Comparison of ENCODE assay signal across 8 cellular contexts in genomic region chr19:12945479-12946091, GRCh38. TPM values are rescaled to one million over a fixed set of nuclear protein-coding genes. Genes with fewer than 3 reads are reported as not detected.
DNase-seq lines count a peak whose midpoint lies in the region; ATAC-seq and TF ChIP-seq lines count a peak whose summit lies in the region.

RAD23A (plus strand) TSS chr19:12945862; CDS start chr19:12945949, 87 bp downstream.

- peaks cover 28% of the 10 kb centered on the region for H3F3A ChIP-seq in PC-3 (ENCODE audit: low read length, unreplicated experiment)

- intact Hi-C loops in PC-3 (cut with micrococcal nuclease): no loop called here
- intact Hi-C loops in mucosa of descending colon (cut with DNase I, micrococcal nuclease): loop anchor here in 1 of 2 donors (10.0 kb wide), 1 partner anchor 61 kb away; the partner anchor contains the start of genes DNASE2 and KLF1

- H2AFZ ChIP-seq in PC-3 (ENCODE audit: low read length): no peak within 1 kb of the TSS

- peak within 1 kb of the TSS; percentile 90 for H3K9ac ChIP-seq in PC-3 (ENCODE audit: low read length)

- POLR2A ChIA-PET in PC-3 (lab: Charles Lee; ENCODE audit: unreplicated experiment): no interaction called here

- H3K36me3 ChIP-seq in PC-3 (ENCODE audit: low read depth, low read length): peaks cover 61% of the 10 kb centered on the region
- peaks cover 8% of the 10 kb centered on the region for H3K36me3 ChIP-seq in mucosa of descending colon (ENCODE audit: low read depth)

- no peaks in the 10 kb centered on the region for H3K9me3 ChIP-seq in PC-3 (ENCODE audit: low read length)
- H3K9me3 ChIP-seq in mucosa of descending colon: no peaks in the 10 kb centered on the region

- H3K4me1 ChIP-seq in PC-3 (ENCODE audit: insufficient read depth, low read length) (peaks cover 24% of the 10 kb centered on the region), mucosa of descending colon (ENCODE audit: low read depth) (peaks cover 20% of the 10 kb centered on the region)

- TF ChIP-seq EP300 in Ishikawa (IDR thresholded peaks at IDR 0.05; ENCODE audit: borderline replicate concordance): no peak

- peaks cover 51% of the 10 kb centered on the region for H3K79me2 ChIP-seq in PC-3 (ENCODE audit: low read length)

- peak; percentile 94 for DNase-seq in DMS153 (lab: John Stamatoyannopoulos, UW)
- peak; percentile 100 for DNase-seq in PC-3
- peak; percentile 97 for DNase-seq in activated T-cell treated with anti-CD3 and anti-CD28 coated beads for 4 hours
- peak; percentile 98 for DNase-seq in epithelial cell of esophagus (ENCODE audit: low read depth)
- DNase-seq in mucosa of descending colon: peak; percentile 99
- peak; percentile 96 to 97 for DNase-seq in stimulated activated CD8-positive, alpha-beta memory T cell treated with anti-CD3 and anti-CD28 coated beads, Interleukin-4, amount 100 ng/mL, for 1 hour (ENCODE audit: low read depth in 2 of 2, low spot score in 1 of 2)

- peak within 1 kb of the TSS; percentile 89 for H3K4me2 ChIP-seq in PC-3 (ENCODE audit: low read length)

- no peak for TF ChIP-seq CTCF in PC-3 (conservative IDR thresholded peaks at IDR 0.05; ENCODE audit: low read depth, low read length)
- TF ChIP-seq CTCF in epithelial cell of esophagus (IDR thresholded peaks at IDR 0.05; ENCODE audit: insufficient read depth, low read depth, low read length, missing control alignments): no peak
- TF ChIP-seq CTCF in mucosa of descending colon (IDR thresholded peaks at IDR 0.05): no peak

- peak within 1 kb of the TSS; percentile 76 for H3K4me3 ChIP-seq in PC-3 (ENCODE audit: low read length)
- peak within 1 kb of the TSS; percentile 80 for H3K4me3 ChIP-seq in epithelial cell of esophagus (ENCODE audit: low read length)
- peak within 1 kb of the TSS; percentile 80 for H3K4me3 ChIP-seq in mucosa of descending colon

- BruUV-seq in PC-3 (replicated peaks; lab: Mats Ljungman, UMichigan): no TSS peak

- ATAC-seq in GM21576 (IDR thresholded peaks at IDR 0.05; ENCODE audit: unreplicated experiment) (peak; percentile 73), PC-3 (peak; percentile 73), mucosa of descending colon (peak; percentile 96)

- CTCF ChIA-PET in PC-3 (lab: Charles Lee): interaction anchor here (1.0 kb wide), 1 partner anchor 20 kb away, joined by 3 read pairs; no protein-coding TSS in a partner anchor

- H3K27me3 ChIP-seq in PC-3 (ENCODE audit: low read length): no peaks in the 10 kb centered on the region

- H4K20me1 ChIP-seq in PC-3 (ENCODE audit: low read length): peaks cover 17% of the 10 kb centered on the region

- no peaks in the 10 kb centered on the region for H3K9me2 ChIP-seq in PC-3 (replicated peaks; ENCODE audit: low read length)

- no peak for TF ChIP-seq RAD21 in Ishikawa (IDR thresholded peaks at IDR 0.05; ENCODE audit: low read depth)

- H3K27ac ChIP-seq in PC-3 (ENCODE audit: low read length): peak within 1 kb of the TSS; percentile 86

TF ChIP-seq in Ishikawa, 13 proteins besides CTCF, POLR2A, EP300 and RAD21:
- TF ChIP-seq, protein P1, sequence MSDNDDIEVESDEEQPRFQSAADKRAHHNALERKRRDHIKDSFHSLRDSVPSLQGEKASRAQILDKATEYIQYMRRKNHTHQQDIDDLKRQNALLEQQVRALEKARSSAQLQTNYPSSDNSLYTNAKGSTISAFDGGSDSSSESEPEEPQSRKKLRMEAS (IDR thresholded peaks at IDR 0.05): peak; percentile 96
- peak; percentile 97 for TF ChIP-seq CREB1 (IDR thresholded peaks at IDR 0.05; ENCODE audit: low read depth)
- TF ChIP-seq TEAD4 (IDR thresholded peaks at IDR 0.05): 0 out of 2 replicates have a peak, but pooled peaks have one; percentile 22
- TF ChIP-seq TAF1 (IDR thresholded peaks at IDR 0.05; ENCODE audit: low read depth): peak; percentile 98
- TF ChIP-seq, protein P2, sequence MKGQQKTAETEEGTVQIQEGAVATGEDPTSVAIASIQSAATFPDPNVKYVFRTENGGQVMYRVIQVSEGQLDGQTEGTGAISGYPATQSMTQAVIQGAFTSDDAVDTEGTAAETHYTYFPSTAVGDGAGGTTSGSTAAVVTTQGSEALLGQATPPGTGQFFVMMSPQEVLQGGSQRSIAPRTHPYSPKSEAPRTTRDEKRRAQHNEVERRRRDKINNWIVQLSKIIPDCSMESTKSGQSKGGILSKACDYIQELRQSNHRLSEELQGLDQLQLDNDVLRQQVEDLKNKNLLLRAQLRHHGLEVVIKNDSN (IDR thresholded peaks at IDR 0.05): peak; percentile 99
- peak; percentile 56; the same call in 1 of the 2 replicates for TF ChIP-seq EGR1 (IDR thresholded peaks at IDR 0.05)
- TF ChIP-seq ZBTB7A (IDR thresholded peaks at IDR 0.05; ENCODE audit: low read depth): no peak
- TF ChIP-seq YY1 (IDR thresholded peaks at IDR 0.05; ENCODE audit: low read depth): peak; percentile 96
- no peak for TF ChIP-seq REST (IDR thresholded peaks at IDR 0.05; ENCODE audit: low read depth)
TF ChIP-seq in Ishikawa: peak in this region for 7.

RNA-seq across cellular contexts. Expression of gene RAD23A, which starts in this region (rescaled TPM):
- total RNA-seq in PC-3 (2014; rRNA removed) (389 and 418 TPM in 2 replicates), mucosa of descending colon (100 to 1,000 TPM in 1 of 3 donors, 10 to 100 TPM in 2; 76.4 to 117 (median 81.4) TPM)

Comparison
In these comparisons a context has a peak if more than half of its experiments do, and no peak if none do; other contexts are left out.
1. Peak in every context shown above with its lines: DNase-seq, ATAC-seq, H3K4me3 ChIP-seq and H3K27ac ChIP-seq.